1 cellular context compared by ENCODE assay signal in the genomic region with DNA sequence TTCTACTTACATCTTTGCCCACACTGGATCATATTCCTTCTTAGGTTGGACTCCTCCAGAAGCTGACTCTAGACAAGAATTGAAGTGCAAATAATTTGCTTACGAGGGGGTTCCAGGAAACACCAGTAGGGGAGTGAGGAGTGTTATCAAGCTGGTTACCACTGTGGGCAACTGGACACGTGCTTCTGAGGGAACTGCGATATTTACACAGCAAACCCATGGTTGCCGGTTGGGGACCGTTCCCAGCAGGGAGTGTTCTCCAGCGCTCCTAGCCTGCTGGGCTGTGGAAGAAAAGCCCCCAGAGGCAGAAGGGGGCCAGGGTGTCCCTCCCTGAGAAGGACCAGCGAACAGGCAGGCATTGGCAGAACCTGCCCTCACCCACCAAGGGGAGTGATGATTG.
A peak's percentile ranks its signal among the peaks of the same experiment; 100 is the strongest.
TF ChIP-seq lines count a peak whose summit lies in the region.

No MANE protein-coding gene starts in this region.

TF ChIP-seq in K562, 482 proteins besides CTCF, POLR2A, EP300 and RAD21 (continued from another document):
- no peak for TF ChIP-seq TRIM25 (IDR thresholded peaks at IDR 0.05; ENCODE audit: borderline replicate concordance)
- no peak for TF ChIP-seq NFYB (IDR thresholded peaks at IDR 0.05; ENCODE audit: extremely low read depth, insufficient read length)
- TF ChIP-seq, protein P1, sequence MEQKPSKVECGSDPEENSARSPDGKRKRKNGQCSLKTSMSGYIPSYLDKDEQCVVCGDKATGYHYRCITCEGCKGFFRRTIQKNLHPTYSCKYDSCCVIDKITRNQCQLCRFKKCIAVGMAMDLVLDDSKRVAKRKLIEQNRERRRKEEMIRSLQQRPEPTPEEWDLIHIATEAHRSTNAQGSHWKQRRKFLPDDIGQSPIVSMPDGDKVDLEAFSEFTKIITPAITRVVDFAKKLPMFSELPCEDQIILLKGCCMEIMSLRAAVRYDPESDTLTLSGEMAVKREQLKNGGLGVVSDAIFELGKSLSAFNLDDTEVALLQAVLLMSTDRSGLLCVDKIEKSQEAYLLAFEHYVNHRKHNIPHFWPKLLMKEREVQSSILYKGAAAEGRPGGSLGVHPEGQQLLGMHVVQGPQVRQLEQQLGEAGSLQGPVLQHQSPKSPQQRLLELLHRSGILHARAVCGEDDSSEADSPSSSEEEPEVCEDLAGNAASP (IDR thresholded peaks at IDR 0.05), result no peak
- peak; percentile 32; the same call in 1 of the 2 replicates for TF ChIP-seq USF2 (CRISPR knock-in tag; IDR thresholded peaks at IDR 0.05)
- no peak for TF ChIP-seq ZNF23 (CRISPR knock-in tag; IDR thresholded peaks at IDR 0.05)
- TF ChIP-seq CSDE1 (IDR thresholded peaks at IDR 0.05), result no peak
- no peak for TF ChIP-seq HDAC1 (IDR thresholded peaks at IDR 0.05)
- TF ChIP-seq ZNF717 (CRISPR knock-in tag; IDR thresholded peaks at IDR 0.05), result no peak
- TF ChIP-seq NR2F6 (CRISPR knock-in tag; IDR thresholded peaks at IDR 0.05), result no peak
- TF ChIP-seq ZSCAN29 (IDR thresholded peaks at IDR 0.05), result no peak
- no peak for TF ChIP-seq ZBTB8A (IDR thresholded peaks at IDR 0.05; ENCODE audit: partially characterized antibody)
- TF ChIP-seq SMAD1 (IDR thresholded peaks at IDR 0.05; ENCODE audit: low read depth, low read length, partially characterized antibody), result no peak
- peak; percentile 54; the same call in 1 of the 2 replicates for TF ChIP-seq BHLHE40 (IDR thresholded peaks at IDR 0.05; ENCODE audit: low read length)
- peak; percentile 41 for TF ChIP-seq L3MBTL2 (IDR thresholded peaks at IDR 0.05)
- peak in 1 of 2 experiments; percentile 16 for TF ChIP-seq E2F6 (IDR thresholded peaks at IDR 0.05; ENCODE audit: borderline replicate concordance in 1 of 2, extremely low read depth in 1 of 2, insufficient read depth in 1 of 2, insufficient read length in 1 of 2, low read depth in 1 of 2, low read length in 1 of 2, poor library complexity in 1 of 2, severe bottlenecking in 1 of 2)
- TF ChIP-seq FOXA3 (CRISPR knock-in tag; conservative IDR thresholded peaks at IDR 0.05 in 1 of 2, IDR thresholded peaks at IDR 0.05 in 1 of 2), result peak in 1 of 2 experiments; percentile 62; a peak in 2 of 4 replicates
- no peak for TF ChIP-seq TAF9B (IDR thresholded peaks at IDR 0.05; ENCODE audit: partially characterized antibody)
- no peak for TF ChIP-seq ZNF699 (CRISPR knock-in tag; IDR thresholded peaks at IDR 0.05; ENCODE audit: insufficient replicate concordance)
